ENCODE assay signal across 8 cellular contexts in genomic region chr4:7101692-7102515, GRCh38. TPM values are rescaled to one million over a fixed set of nuclear protein-coding genes. Genes with fewer than 3 reads are reported as not detected.
DNase-seq lines count a peak whose midpoint lies in the region; ATAC-seq, FAIRE-seq and TF ChIP-seq lines count a peak whose summit lies in the region.

No MANE protein-coding gene starts in this region.

- TF ChIP-seq POLR2A in HCT116 (IDR thresholded peaks at IDR 0.05; ENCODE audit: borderline replicate concordance, extremely low read depth, insufficient read depth, insufficient read length), result no peak
- no peak for TF ChIP-seq POLR2A in GM12878 (IDR thresholded peaks at IDR 0.05; ENCODE audit: low read depth, low read length)
- TF ChIP-seq POLR2A in sigmoid colon (IDR thresholded peaks at IDR 0.05), result no peak

- H3K4me1 ChIP-seq in HCT116 (ENCODE audit: control insufficient read depth in 1 of 2, insufficient read depth in 2 of 2, low read length in 2 of 2) (peaks cover 17 to 20% of the 10 kb centered on the region in 2 experiments), GM12878 (ENCODE audit: control insufficient read depth, insufficient read depth, low read length) (peaks cover 7% of the 10 kb centered on the region), sigmoid colon (peaks cover 0 to 25% (median 22%) of the 10 kb centered on the region in 4 donors)

- peak; percentile 46 for DNase-seq in HCT116 (ENCODE audit: low read depth, low spot score)
- peak; percentile 84 for DNase-seq in MV-4-11 (lab: John Stamatoyannopoulos, UW)
- peak in 3 of 5 donors; percentile 24 to 63 (median 42) for DNase-seq in T-helper 1 cell
- no peak for DNase-seq in GM12878 (ENCODE audit: low read depth, low spot score)
- peak in 50 of 51 donors; percentile 6 to 86 (median 62) for DNase-seq in hypothalamus (lab: John Stamatoyannopoulos, UW)
- DNase-seq in sigmoid colon, result peak; percentile 88
- no peak for DNase-seq in SHP77 treated with DMSO at 0.1 percent for 48 hours (lab: John Stamatoyannopoulos, UW)

- peak; percentile 8 for FAIRE-seq in G401.6 (lab: Jason Lieb, UNC)
- FAIRE-seq in GM12878 (lab: Jason Lieb, UNC), result peak; percentile 65

- POLR2A ChIA-PET in HCT116 (lab: Charles Lee), result interaction anchor here (0.5 kb wide), 1 partner anchor 44 kb away, joined by 4 read pairs; no protein-coding TSS in a partner anchor
- POLR2A ChIA-PET in GM12878 (lab: Charles Lee), result interaction anchor here (0.8 to 1.2 kb wide), 2 partner anchors 34 to 58 kb away, joined by 3 to 5 read pairs; partner anchors contain the start of genes GRPEL1 and TADA2B

- H3K27me3 ChIP-seq in HCT116 (ENCODE audit: insufficient read depth, low read length) (0 out of 2 replicates have a peak, but pooled peaks cover 3% of the 10 kb centered on the region), GM12878 (replicated peaks in 1 of 2; ENCODE audit: control insufficient read depth in 2 of 2, insufficient read depth in 2 of 2, low read length in 1 of 2) (peaks cover 3% of the 10 kb centered on the region in 2 experiments; a peak in 2 of 4 replicates), sigmoid colon (no peaks in the 10 kb centered on the region)

- in situ Hi-C loops in GM12878 (cut with MboI), result no loop called here

- H3K9me3 ChIP-seq in HCT116 (ENCODE audit: control insufficient read depth in 1 of 2, insufficient read depth in 1 of 2, low read depth in 1 of 2, low read length in 2 of 2), result no peaks in the 10 kb centered on the region
- no peaks in the 10 kb centered on the region for H3K9me3 ChIP-seq in GM12878 (replicated peaks; ENCODE audit: control insufficient read depth, insufficient read depth, low read length)
- H3K9me3 ChIP-seq in sigmoid colon, result no peaks in the 10 kb centered on the region

- H3K27ac ChIP-seq in HCT116 (ENCODE audit: low read depth, low read length) (peak overlapping the region; percentile 53), GM12878 (ENCODE audit: control insufficient read depth, insufficient read depth) (no peak overlapping the region), sigmoid colon (peak overlapping the region; percentile 75 to 86 (median 82))

- peak overlapping the region; percentile 85 for H3K4me2 ChIP-seq in HCT116 (ENCODE audit: low read length)
- H3K4me2 ChIP-seq in GM12878 (ENCODE audit: control insufficient read depth, insufficient read depth), result peak overlapping the region; percentile 98

- no peaks in the 10 kb centered on the region for H3K9me2 ChIP-seq in HCT116 (ENCODE audit: insufficient read depth)

- SMC1A ChIA-PET in GM12878 (lab: Charles Lee; ENCODE audit: uncharacterized antibody, unreplicated experiment), result interaction anchor here (0.9 to 1.1 kb wide), 2 partner anchors 88 to 221 kb away, joined by 3 read pairs; no protein-coding TSS in a partner anchor

- H3K36me3 ChIP-seq in HCT116 (ENCODE audit: control insufficient read depth in 1 of 2, insufficient read depth in 2 of 2, low read length in 2 of 2) (no peaks in the 10 kb centered on the region), GM12878 (ENCODE audit: control insufficient read depth in 2 of 2, insufficient read depth in 2 of 2, low read length in 1 of 2) (no peaks in the 10 kb centered on the region), sigmoid colon (no peaks in the 10 kb centered on the region)

- RAD21 ChIA-PET in HCT116 (lab: Charles Lee; ENCODE audit: low non-redundant PET in 1 of 2, low total read pairs in 2 of 2, uncharacterized antibody in 2 of 2, unreplicated experiment in 2 of 2), result no interaction called here
- RAD21 ChIA-PET in GM12878 (lab: Charles Lee; ENCODE audit: unreplicated experiment), result interaction anchor here (1.8 kb wide), 1 partner anchor 33 kb away, joined by 4 read pairs; no protein-coding TSS in a partner anchor

- no peak for TF ChIP-seq EP300 in GM12878 (IDR thresholded peaks at IDR 0.05; ENCODE audit: borderline replicate concordance in 1 of 2, control insufficient read depth in 1 of 2, low read depth in 2 of 2, low read length in 2 of 2)
- TF ChIP-seq EP300 in sigmoid colon (IDR thresholded peaks at IDR 0.05), result no peak

- TF ChIP-seq CTCF in HCT116 (IDR thresholded peaks at IDR 0.05 in 2 of 3, conservative IDR thresholded peaks at IDR 0.05 in 1 of 3; ENCODE audit: borderline replicate concordance in 1 of 3, insufficient read depth in 1 of 3, low read depth in 2 of 3, low read length in 2 of 3) (peak; percentile 43 to 84 (median 73); a peak in 5 of 6 replicates), GM12878 (IDR thresholded peaks at IDR 0.05 in 2 of 3, conservative IDR thresholded peaks at IDR 0.05 in 1 of 3; ENCODE audit: control insufficient read depth in 2 of 3, extremely low read depth in 1 of 3, insufficient read depth in 1 of 3, low read depth in 3 of 3, low read length in 3 of 3) (peak; percentile 60 to 86 (median 72)), sigmoid colon (IDR thresholded peaks at IDR 0.05) (peak; percentile 48 to 71 (median 68))

- H3K9ac ChIP-seq in HCT116 (ENCODE audit: low read length), result peak overlapping the region; percentile 67; the same call in 1 of the 2 replicates
- no peak overlapping the region for H3K9ac ChIP-seq in GM12878 (ENCODE audit: control insufficient read depth, insufficient read depth, low read length)

- intact Hi-C loops in HCT116 (cut with micrococcal nuclease), result no loop called here
- intact Hi-C loops in GM12878 (cut with micrococcal nuclease; ENCODE audit: unreplicated experiment), result no loop called here
- intact Hi-C loops in sigmoid colon (cut with DNase I), result no loop called here

- CTCF ChIA-PET in HCT116 (lab: Charles Lee) (interaction anchor here (1.0 to 1.8 kb wide), 11 partner anchors 10 to 234 kb away, joined by 3 to 9 read pairs (median 5); partner anchors contain the start of genes GRPEL1 and TADA2B), GM12878 (lab: Yijun Ruan, JAX) (interaction anchor here (0.5 to 4.4 kb wide), 16 partner anchors 10 to 427 kb away, joined by 3 to 24 read pairs (median 4); no protein-coding TSS in a partner anchor)

- peak; percentile 85 for ATAC-seq in HCT116
- ATAC-seq in GM12878, result peak; percentile 90

- BruUV-seq in HCT116 (replicated peaks; lab: Mats Ljungman, UMichigan) (no TSS peak), GM12878 (replicated peaks; lab: Mats Ljungman, UMichigan) (no TSS peak)

- no peaks in the 10 kb centered on the region for H4K20me1 ChIP-seq in HCT116 (ENCODE audit: insufficient read depth)
- H4K20me1 ChIP-seq in GM12878 (ENCODE audit: control insufficient read depth, insufficient read depth), result no peaks in the 10 kb centered on the region

- WGBS in GM12878 (ENCODE audit: insufficient coverage, insufficient replicate concordance, low lambda C conversion rate, missing lambda C conversion rate), result 27% methylated on average over 22 of the region's 24 CpGs
- WGBS in sigmoid colon, 2 donors, result 16 to 17% methylated on average over 24 of the region's 24 CpGs

- no peak for TF ChIP-seq RAD21 in HCT116 (IDR thresholded peaks at IDR 0.05; ENCODE audit: low read depth)
- no peak for TF ChIP-seq RAD21 in GM12878 (IDR thresholded peaks at IDR 0.05; ENCODE audit: insufficient read depth, low read depth, low read length)

- peak overlapping the region; percentile 93 for H2AFZ ChIP-seq in HCT116 (ENCODE audit: low read depth, low read length, poor library complexity, severe bottlenecking)
- H2AFZ ChIP-seq in GM12878 (ENCODE audit: control insufficient read depth, low read depth, low read length), result peak overlapping the region; percentile 77

- H3K79me2 ChIP-seq in HCT116 (ENCODE audit: insufficient read depth, low read length), result no peaks in the 10 kb centered on the region
- H3K79me2 ChIP-seq in GM12878 (ENCODE audit: control insufficient read depth, insufficient read depth, low read length), result no peaks in the 10 kb centered on the region

- H3K4me3 ChIP-seq in HCT116 (replicated peaks in 1 of 2; ENCODE audit: low read depth in 1 of 2, low read length in 2 of 2), result peak overlapping the region; percentile 80 to 82
- H3K4me3 ChIP-seq in GM12878, result peak overlapping the region; percentile 78
- peak overlapping the region; percentile 48 to 62 (median 59) for H3K4me3 ChIP-seq in sigmoid colon

RNA-seq across cellular contexts. Expression of gene GRPEL1, which starts 34.0 kb away (rescaled TPM):
- 80.1 TPM for total RNA-seq in HCT116 (2021; ENCODE audit: unreplicated experiment)
- 61.9 and 78.0 TPM in 2 replicates for polyA plus RNA-seq in HCT116 (2012)
- 32.9 and 36.4 TPM in 2 replicates for total RNA-seq in GM12878 (2013; cell fraction: nucleolus; rRNA removed)
- total RNA-seq in GM12878 (2014; rRNA removed), result 30.8 and 43.6 TPM in 2 replicates
- total RNA-seq in GM12878 (2014; rRNA removed; fragmentation: Illumina TruSeq; extraction: Trizol), result 54.7 and 62.7 TPM in 2 replicates
- total RNA-seq in GM12878 (2021), result 44.1 and 48.8 TPM in 2 replicates
- 22.3 TPM for polyA plus RNA-seq in GM12878 (2011; ENCODE audit: low read depth)
- polyA plus RNA-seq in GM12878 (2011; rRNA removed), result 53.4 and 67.2 TPM in 2 replicates
- 32.1 and 35.7 TPM in 2 replicates for polyA plus RNA-seq in GM12878 (2011; cell fraction: cytosol; rRNA removed)
- 28.7 and 29.2 TPM in 2 replicates for polyA plus RNA-seq in GM12878 (2011; cell fraction: nucleus; rRNA removed)
- 26.4 and 30.6 TPM in 2 replicates for polyA plus RNA-seq in GM12878 (2012)
- 59.2 and 72.5 TPM in 2 replicates for polyA plus RNA-seq in GM12878 (2014; fragmentation: Illumina TruSeq; extraction: Trizol)
- 100 to 1,000 TPM; 103 to 119 TPM for polyA plus RNA-seq in GM12878 (2014; fragmentation: Nextera tagmentation; extraction: Ambion mirVana)
- 40.7 and 42.6 TPM in 2 replicates for polyA plus RNA-seq in GM12878 (2014; rRNA removed)
- polyA plus RNA-seq in GM12878 (2016; fragmentation: Nextera tagmentation; extraction: Ambion mirVana), result 10 to 100 TPM; 80.1 to 82.8 TPM
- 33.1 and 35.9 TPM in 2 replicates for polyA minus RNA-seq in GM12878 (2011; rRNA and poly(A)+ RNA removed)
- 8.5 and 9.4 TPM in 2 replicates for polyA minus RNA-seq in GM12878 (2011; cell fraction: cytosol; rRNA and poly(A)+ RNA removed)
- 22.7 and 31.9 TPM in 2 replicates for polyA minus RNA-seq in GM12878 (2011; cell fraction: nucleus; rRNA and poly(A)+ RNA removed)
- 10 to 100 TPM in 3 of 4 donors, 1 to 10 TPM in 1; 7.5 to 23.2 (median 15.0) TPM for total RNA-seq in sigmoid colon
- polyA plus RNA-seq in sigmoid colon, result 10 to 100 TPM; 30.6 to 34.7 (median 31.9) TPM

RNA-seq across cellular contexts. Expression of gene TADA2B, which starts 58.7 kb away (rescaled TPM):
- total RNA-seq in HCT116 (2021; ENCODE audit: unreplicated experiment), result 13.4 TPM
- polyA plus RNA-seq in HCT116 (2012), result 9.6 and 12.2 TPM in 2 replicates
- 9.2 and 10.5 TPM in 2 replicates for total RNA-seq in GM12878 (2013; cell fraction: nucleolus; rRNA removed)
- 8.9 and 9.0 TPM in 2 replicates for total RNA-seq in GM12878 (2014; rRNA removed)
- total RNA-seq in GM12878 (2014; rRNA removed; fragmentation: Illumina TruSeq; extraction: Trizol), result 6.7 and 6.9 TPM in 2 replicates
- total RNA-seq in GM12878 (2021), result 12.0 TPM in 2 replicates
- 5.4 TPM for polyA plus RNA-seq in GM12878 (2011; ENCODE audit: low read depth)
- polyA plus RNA-seq in GM12878 (2011; rRNA removed), result 3.7 and 4.3 TPM in 2 replicates
- polyA plus RNA-seq in GM12878 (2011; cell fraction: cytosol; rRNA removed), result 5.5 and 6.6 TPM in 2 replicates
- polyA plus RNA-seq in GM12878 (2011; cell fraction: nucleus; rRNA removed), result 9.5 and 13.3 TPM in 2 replicates
- 6.8 and 9.0 TPM in 2 replicates for polyA plus RNA-seq in GM12878 (2012)
- 6.6 and 7.2 TPM in 2 replicates for polyA plus RNA-seq in GM12878 (2014; fragmentation: Illumina TruSeq; extraction: Trizol)
- 1 to 10 TPM in 1 of 2 experiments, under 1 TPM in 1; 0.66 to 1.2 TPM for polyA plus RNA-seq in GM12878 (2014; fragmentation: Nextera tagmentation; extraction: Ambion mirVana)
- polyA plus RNA-seq in GM12878 (2014; rRNA removed), result 7.7 and 7.9 TPM in 2 replicates
- polyA plus RNA-seq in GM12878 (2016; fragmentation: Nextera tagmentation; extraction: Ambion mirVana), result 1 to 10 TPM; 1.1 to 1.3 TPM
- 4.1 and 7.7 TPM in 2 replicates for polyA minus RNA-seq in GM12878 (2011; rRNA and poly(A)+ RNA removed)
- 5.0 and 5.9 TPM in 2 replicates for polyA minus RNA-seq in GM12878 (2011; cell fraction: cytosol; rRNA and poly(A)+ RNA removed)
- 4.4 and 8.4 TPM in 2 replicates for polyA minus RNA-seq in GM12878 (2011; cell fraction: nucleus; rRNA and poly(A)+ RNA removed)
- total RNA-seq in sigmoid colon, result 10 to 100 TPM; 15.0 to 22.7 (median 17.2) TPM
- polyA plus RNA-seq in sigmoid colon, result 10 to 100 TPM; 13.8 to 19.0 (median 16.6) TPM

Comparison
In these comparisons a context has a peak if more than half of its experiments do, and no peak if none do; other contexts are left out.
1. DNase-seq: peak in HCT116 (single experiment), MV-4-11 (single experiment), T-helper 1 cell (3 of 5), hypothalamus (50 of 51) and sigmoid colon (single experiment); none in GM12878 (single experiment) and SHP77 treated with DMSO at 0.1 percent for 48 hours (single experiment).
2. Peak in every context shown above with its lines, with median percentiles within 50 percentile points of each other: H3K4me3 ChIP-seq and CTCF ChIP-seq.